Comparison of ENCODE assay signal across 17 cellular contexts in the genomic region with DNA sequence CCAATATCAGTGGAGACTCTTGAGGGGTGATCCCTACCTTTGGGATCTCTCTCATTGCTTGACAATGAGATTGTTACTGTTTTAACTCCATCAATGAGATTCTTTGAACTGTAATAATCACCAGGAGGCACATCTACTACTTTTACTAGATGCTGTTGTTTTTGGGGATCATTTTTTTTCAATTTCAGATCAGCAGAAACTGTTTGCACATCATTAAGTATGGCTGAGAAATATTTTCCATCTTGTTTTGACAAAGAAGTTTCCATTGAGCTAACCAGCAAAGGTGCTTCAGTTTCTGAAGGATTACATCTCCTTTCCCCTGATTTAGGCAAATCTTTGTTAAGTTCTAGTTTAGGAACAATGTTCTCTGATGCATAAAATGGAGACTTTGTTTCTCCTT. TPM values are rescaled to one million over a fixed set of nuclear protein-coding genes. Genes with fewer than 3 reads are reported as not detected.
DNase-seq lines count a peak whose midpoint lies in the region; ATAC-seq lines count a peak whose summit lies in the region.
"Had no signal": no experiment of that assay in that cellular context is flagged by ENCODE, and none has a peak within 500 bp of the region (broad histone marks: within the 10 kb centered on the region; RNA-seq: fewer than 3 reads in every experiment).

No MANE protein-coding gene starts in this region.

- no peak overlapping the region for H3K27ac Mint-ChIP-seq in activated CD4-positive, alpha-beta T cell treated with anti-CD3 and anti-CD28 coated beads for 36 hours
- no peak overlapping the region for H3K27ac Mint-ChIP-seq in activated T-cell treated with anti-CD3 and anti-CD28 coated beads, Interleukin-2, amount 50 U/mL, for 72 hours
- H3K27ac Mint-ChIP-seq in activated T-helper 1 cell treated with anti-CD3 and anti-CD28 coated beads, Interleukin-12 subunit alpha, Interleukin-12 subunit beta, Interleukin-2, Interleukin-4 antibody, amounts not matched to agents 30 ng/mL and 10 ng/mL and 1 ng/mL, durations not matched to agents 14 hours and 24 hours and 36 hours: peak overlapping the region; percentile 79
- H3K27ac Mint-ChIP-seq in naive thymus-derived CD8-positive, alpha-beta T cell: no peak overlapping the region
- H3K27ac Mint-ChIP-seq: CD4-positive, alpha-beta T cell had no signal

- ATAC-seq in activated CD4-positive, alpha-beta T cell treated with anti-CD3 and anti-CD28 coated beads for 36 hours: peak; percentile 60
- ATAC-seq in activated T-cell treated with anti-CD3 and anti-CD28 coated beads, Interleukin-2, amount 50 U/mL, for 72 hours (replicated peaks in 1 of 2): peak; percentile 9 to 31
- no peak for ATAC-seq in activated T-cell treated with anti-CD3 and anti-CD28 coated beads, Interleukin-2, amount 50 U/mL, for 4 hours
- ATAC-seq in naive thymus-derived CD8-positive, alpha-beta T cell: no peak
- ATAC-seq: A549 had no signal

- H3K4me1 Mint-ChIP-seq in activated CD4-positive, alpha-beta T cell treated with anti-CD3 and anti-CD28 coated beads for 36 hours: peaks cover 19% of the 10 kb centered on the region
- H3K4me1 Mint-ChIP-seq in activated T-cell treated with anti-CD3 and anti-CD28 coated beads, Interleukin-2, amount 50 U/mL, for 72 hours (ENCODE audit: low read depth): peaks cover 25% of the 10 kb centered on the region
- H3K4me1 Mint-ChIP-seq in activated T-cell treated with anti-CD3 and anti-CD28 coated beads, Interleukin-2, amount 50 U/mL, for 4 hours (ENCODE audit: low read depth): peaks cover 5% of the 10 kb centered on the region
- peaks cover 21% of the 10 kb centered on the region for H3K4me1 Mint-ChIP-seq in activated T-helper 1 cell treated with anti-CD3 and anti-CD28 coated beads, Interleukin-12 subunit alpha, Interleukin-12 subunit beta, Interleukin-2, Interleukin-4 antibody, amounts not matched to agents 30 ng/mL and 10 ng/mL and 1 ng/mL, durations not matched to agents 14 hours and 24 hours and 36 hours (ENCODE audit: low read depth)
- no peaks in the 10 kb centered on the region for H3K4me1 Mint-ChIP-seq in naive thymus-derived CD8-positive, alpha-beta T cell

- no peaks in the 10 kb centered on the region for H3K36me3 Mint-ChIP-seq in activated CD4-positive, alpha-beta T cell treated with anti-CD3 and anti-CD28 coated beads for 36 hours (ENCODE audit: low read depth)
- peaks cover 3 to 6% of the 10 kb centered on the region in 2 donors for H3K36me3 Mint-ChIP-seq in activated T-cell treated with anti-CD3 and anti-CD28 coated beads, Interleukin-2, amount 50 U/mL, for 72 hours (ENCODE audit: insufficient read depth in 2 of 2)
- H3K36me3 Mint-ChIP-seq in activated T-cell treated with anti-CD3 and anti-CD28 coated beads, Interleukin-2, amount 50 U/mL, for 4 hours (ENCODE audit: insufficient read depth): no peaks in the 10 kb centered on the region
- peaks cover 1% of the 10 kb centered on the region for H3K36me3 Mint-ChIP-seq in activated T-helper 1 cell treated with anti-CD3 and anti-CD28 coated beads, Interleukin-12 subunit alpha, Interleukin-12 subunit beta, Interleukin-2, Interleukin-4 antibody, amounts not matched to agents 30 ng/mL and 10 ng/mL and 1 ng/mL, durations not matched to agents 14 hours and 24 hours and 36 hours (ENCODE audit: low read depth)
- H3K36me3 Mint-ChIP-seq in naive thymus-derived CD8-positive, alpha-beta T cell: peaks cover 0 to 13% (median 0%) of the 10 kb centered on the region in 3 donors

- DNase-seq in activated CD4-positive, alpha-beta T cell treated with anti-CD3 and anti-CD28 coated beads for 36 hours: no peak
- DNase-seq in activated CD4-positive, alpha-beta T cell treated with anti-CD3 and anti-CD28 coated beads for 48 hours: no peak
- no peak for DNase-seq in activated T-cell treated with anti-CD3 and anti-CD28 coated beads, Interleukin-2, amount 50 U/mL, for 72 hours
- DNase-seq in activated T-cell treated with anti-CD3 and anti-CD28 coated beads, Interleukin-2, amount 50 U/mL, for 4 hours: no peak
- no peak for DNase-seq in activated T-helper 1 cell treated with anti-CD3 and anti-CD28 coated beads, Interleukin-12 subunit alpha, Interleukin-12 subunit beta, Interleukin-2, Interleukin-4 antibody, amounts not matched to agents 30 ng/mL and 10 ng/mL and 1 ng/mL, durations not matched to agents 14 hours and 24 hours and 36 hours (ENCODE audit: low spot score)
- no peak for DNase-seq in naive thymus-derived CD8-positive, alpha-beta T cell
- DNase-seq in NCI-H2107 treated with DMSO at 0.1 percent for 48 hours (lab: John Stamatoyannopoulos, UW; ENCODE audit: unreplicated experiment): no peak
- DNase-seq: AML-193; Caco-2; CD4-positive, alpha-beta T cell; DMS79; GDM1; GM23248 had no signal

- CTCF ChIA-PET in activated CD4-positive, alpha-beta T cell treated with anti-CD3 and anti-CD28 coated beads for 36 hours (lab: Charles Lee): interaction anchor here (1.4 kb wide), 1 partner anchor 18 kb away, joined by 4 read pairs; no protein-coding TSS in a partner anchor

- POLR2A ChIA-PET in activated CD4-positive, alpha-beta T cell treated with anti-CD3 and anti-CD28 coated beads for 36 hours (lab: Charles Lee): interaction anchor here (0.7 kb wide), 1 partner anchor 536 kb away, joined by 3 read pairs; no protein-coding TSS in a partner anchor
- POLR2A ChIA-PET in naive thymus-derived CD8-positive, alpha-beta T cell (lab: Charles Lee): no interaction called here

- H3K27me3 Mint-ChIP-seq in activated CD4-positive, alpha-beta T cell treated with anti-CD3 and anti-CD28 coated beads for 36 hours: peaks cover 9% of the 10 kb centered on the region
- peaks cover 11% of the 10 kb centered on the region for H3K27me3 Mint-ChIP-seq in activated T-cell treated with anti-CD3 and anti-CD28 coated beads, Interleukin-2, amount 50 U/mL, for 72 hours (ENCODE audit: low read depth)
- peaks cover 7% of the 10 kb centered on the region for H3K27me3 Mint-ChIP-seq in activated T-cell treated with anti-CD3 and anti-CD28 coated beads, Interleukin-2, amount 50 U/mL, for 4 hours (ENCODE audit: low read depth)
- H3K27me3 Mint-ChIP-seq in activated T-helper 1 cell treated with anti-CD3 and anti-CD28 coated beads, Interleukin-12 subunit alpha, Interleukin-12 subunit beta, Interleukin-2, Interleukin-4 antibody, amounts not matched to agents 30 ng/mL and 10 ng/mL and 1 ng/mL, durations not matched to agents 14 hours and 24 hours and 36 hours (ENCODE audit: insufficient read depth): no peaks in the 10 kb centered on the region
- H3K27me3 Mint-ChIP-seq in naive thymus-derived CD8-positive, alpha-beta T cell: peaks cover 0 to 2% (median 0%) of the 10 kb centered on the region in 5 donors
- H3K27me3 Mint-ChIP-seq: CD4-positive, alpha-beta T cell had no signal

- no peak overlapping the region for H3K4me3 Mint-ChIP-seq in activated CD4-positive, alpha-beta T cell treated with anti-CD3 and anti-CD28 coated beads for 36 hours
- H3K4me3 Mint-ChIP-seq in activated T-cell treated with anti-CD3 and anti-CD28 coated beads, Interleukin-2, amount 50 U/mL, for 72 hours: no peak overlapping the region
- H3K4me3 Mint-ChIP-seq in activated T-cell treated with anti-CD3 and anti-CD28 coated beads, Interleukin-2, amount 50 U/mL, for 4 hours: no peak overlapping the region
- no peak overlapping the region for H3K4me3 Mint-ChIP-seq in activated T-helper 1 cell treated with anti-CD3 and anti-CD28 coated beads, Interleukin-12 subunit alpha, Interleukin-12 subunit beta, Interleukin-2, Interleukin-4 antibody, amounts not matched to agents 30 ng/mL and 10 ng/mL and 1 ng/mL, durations not matched to agents 14 hours and 24 hours and 36 hours
- no peak overlapping the region for H3K4me3 Mint-ChIP-seq in naive thymus-derived CD8-positive, alpha-beta T cell
- H3K4me3 Mint-ChIP-seq: CD4-positive, alpha-beta T cell had no signal

- peaks cover 10% of the 10 kb centered on the region for H3K9me3 Mint-ChIP-seq in activated CD4-positive, alpha-beta T cell treated with anti-CD3 and anti-CD28 coated beads for 36 hours (ENCODE audit: low read depth)
- peaks cover 3 to 5% of the 10 kb centered on the region in 2 donors for H3K9me3 Mint-ChIP-seq in activated T-cell treated with anti-CD3 and anti-CD28 coated beads, Interleukin-2, amount 50 U/mL, for 72 hours
- H3K9me3 Mint-ChIP-seq in activated T-cell treated with anti-CD3 and anti-CD28 coated beads, Interleukin-2, amount 50 U/mL, for 4 hours: peaks cover 11% of the 10 kb centered on the region
- H3K9me3 Mint-ChIP-seq in activated T-helper 1 cell treated with anti-CD3 and anti-CD28 coated beads, Interleukin-12 subunit alpha, Interleukin-12 subunit beta, Interleukin-2, Interleukin-4 antibody, amounts not matched to agents 30 ng/mL and 10 ng/mL and 1 ng/mL, durations not matched to agents 14 hours and 24 hours and 36 hours: peaks cover 17% of the 10 kb centered on the region
- peaks cover under 1 to 17% (median 15%) of the 10 kb centered on the region in 9 donors for H3K9me3 Mint-ChIP-seq in naive thymus-derived CD8-positive, alpha-beta T cell

- intact Hi-C loops in activated CD4-positive, alpha-beta T cell treated with anti-CD3 and anti-CD28 coated beads for 36 hours (cut with DNase I, micrococcal nuclease): no loop called here
- intact Hi-C loops in activated T-helper 1 cell treated with anti-CD3 and anti-CD28 coated beads, Interleukin-12 subunit alpha, Interleukin-12 subunit beta, Interleukin-2, Interleukin-4 antibody, amounts not matched to agents 30 ng/mL and 10 ng/mL and 1 ng/mL, durations not matched to agents 14 hours and 24 hours and 36 hours (cut with micrococcal nuclease): loop anchor here (5.0 kb wide), 1 partner anchor 142 kb away; no protein-coding TSS in a partner anchor

RNA-seq across cellular contexts. Expression of a gene that starts 54.8 kb away (rescaled TPM):
- total RNA-seq in activated CD4-positive, alpha-beta T cell treated with anti-CD3 and anti-CD28 coated beads for 36 hours: under 1 TPM; 0.09 to 0.19 TPM
- total RNA-seq in activated T-cell treated with anti-CD3 and anti-CD28 coated beads, Interleukin-2, amount 50 U/mL, for 72 hours: under 1 TPM; 0.41 to 0.83 TPM
- total RNA-seq in activated T-cell treated with anti-CD3 and anti-CD28 coated beads, Interleukin-2, amount 50 U/mL, for 4 hours: 1 to 10 TPM in 1 of 3 donors, under 1 TPM in 2; 0.56 to 2.5 (median 0.79) TPM
- total RNA-seq in activated T-helper 1 cell treated with anti-CD3 and anti-CD28 coated beads, Interleukin-12 subunit alpha, Interleukin-12 subunit beta, Interleukin-2, Interleukin-4 antibody, amounts not matched to agents 30 ng/mL and 10 ng/mL and 1 ng/mL, durations not matched to agents 14 hours and 24 hours and 36 hours: 0.36 and 0.49 TPM in 2 replicates
- total RNA-seq in naive thymus-derived CD8-positive, alpha-beta T cell: not detected
- not detected for polyA plus RNA-seq in naive thymus-derived CD8-positive, alpha-beta T cell
- total RNA-seq: Caco-2, Daoy, GM23248, HT-29 had no signal
- polyA plus RNA-seq: BJ, GM23248 had no signal

Comparison
In these comparisons a context has a peak if more than half of its experiments do, and no peak if none do; other contexts are left out.
1. ATAC-seq: peak in activated CD4-positive, alpha-beta T cell treated with anti-CD3 and anti-CD28 coated beads for 36 hours (single experiment) and activated T-cell treated with anti-CD3 and anti-CD28 coated beads, Interleukin-2, amount 50 U/mL, for 72 hours (2 of 2); none in activated T-cell treated with anti-CD3 and anti-CD28 coated beads, Interleukin-2, amount 50 U/mL, for 4 hours (0 of 2) and naive thymus-derived CD8-positive, alpha-beta T cell (0 of 2).